ENCODE assay signal across 15 cellular contexts in genomic region chr16:11004957-11005610, GRCh38.
A peak's percentile ranks its signal among the peaks of the same experiment; 100 is the strongest.
DNase-seq lines count a peak whose midpoint lies in the region; ATAC-seq and TF ChIP-seq lines count a peak whose summit lies in the region.
"Had no signal": no experiment of that assay in that cellular context is flagged by ENCODE, and none has a peak within 500 bp of the region (broad histone marks: within the 10 kb centered on the region; RNA-seq: fewer than 3 reads in every experiment).

No MANE protein-coding gene starts in this region.

- H4K8ac ChIP-seq in IMR-90 (ENCODE audit: low read depth in 2 of 2, low read length in 2 of 2) (peak overlapping the region; percentile 93 to 100), mesendoderm (ENCODE audit: low read depth, low read length) (no peak overlapping the region)

- H2AK5ac ChIP-seq in IMR-90 (ENCODE audit: low read depth, low read length): peak overlapping the region; percentile 100
- no peak overlapping the region for H2AK5ac ChIP-seq in mesendoderm (ENCODE audit: low read length)

- H3K18ac ChIP-seq in IMR-90 (ENCODE audit: low read depth, low read length) (peak overlapping the region; percentile 100), mesendoderm (ENCODE audit: low read length) (peak overlapping the region; percentile 22)

- no peaks in the 10 kb centered on the region for H3K9me3 ChIP-seq in IMR-90 (ENCODE audit: control insufficient read depth, insufficient read depth, low read length)
- H3K9me3 ChIP-seq in breast epithelium: no peaks in the 10 kb centered on the region
- H3K9me3 ChIP-seq: right atrium auricular region had no signal

- H3K56ac ChIP-seq in IMR-90 (ENCODE audit: extremely low read depth, insufficient read depth, low read length) (peak overlapping the region; percentile 90), mesendoderm (ENCODE audit: low read length) (no peak overlapping the region)

- POLR2A ChIA-PET in IMR-90 (lab: Charles Lee; ENCODE audit: unreplicated experiment) (no interaction called here), HEK293T (lab: Yijun Ruan, JAX) (no interaction called here)

- intact Hi-C loops in IMR-90 (cut with micrococcal nuclease): no loop called here
- intact Hi-C loops in breast epithelium (cut with DNase I; ENCODE audit: low total_unique reads): no loop called here

- H2AK9ac ChIP-seq in IMR-90 (replicated peaks; ENCODE audit: low read depth, low read length, poor library complexity): peak overlapping the region; percentile 10

- H3K9me1 ChIP-seq in IMR-90 (ENCODE audit: insufficient read depth, low read length): peaks cover 28% of the 10 kb centered on the region; the same call in 1 of the 2 replicates

- peak overlapping the region; percentile 99; the same call in 2 of the 3 replicates for H2BK15ac ChIP-seq in IMR-90 (ENCODE audit: low read depth, low read length)
- H2BK15ac ChIP-seq in mesendoderm (replicated peaks; ENCODE audit: low read depth): no peak overlapping the region

- no peaks in the 10 kb centered on the region for H3K79me2 ChIP-seq in mesendoderm (ENCODE audit: control insufficient read depth, insufficient read depth, low read length)

- H3K27me3 ChIP-seq in IMR-90 (ENCODE audit: control insufficient read depth, insufficient read depth, low read length) (no peaks in the 10 kb centered on the region), breast epithelium (no peaks in the 10 kb centered on the region), mesendoderm (ENCODE audit: insufficient read depth, low read length, poor library complexity) (no peaks in the 10 kb centered on the region)
- H3K27me3 ChIP-seq: right atrium auricular region had no signal

- H3K23ac ChIP-seq in IMR-90 (ENCODE audit: low read depth, low read length) (peak overlapping the region; percentile 91), mesendoderm (ENCODE audit: low read length) (no peak overlapping the region)

- H2BK120ac ChIP-seq in IMR-90 (ENCODE audit: low read depth, low read length) (peak overlapping the region; percentile 97), mesendoderm (ENCODE audit: low read depth, low read length) (no peak overlapping the region)

- H3K4me3 ChIP-seq in IMR-90 (ENCODE audit: insufficient read depth, low read depth, low read length): no peak overlapping the region
- H3K4me3 ChIP-seq in breast epithelium: no peak overlapping the region
- no peak overlapping the region for H3K4me3 ChIP-seq in mesendoderm (ENCODE audit: low read length)
- H3K4me3 ChIP-seq: right atrium auricular region, SK-N-MC had no signal

- H3K4ac ChIP-seq in IMR-90 (ENCODE audit: low read depth, low read length) (peak overlapping the region; percentile 97), mesendoderm (ENCODE audit: low read depth, low read length) (no peak overlapping the region)

- H2AFZ ChIP-seq in IMR-90 (replicated peaks; ENCODE audit: low read length, poor library complexity): no peak overlapping the region

- H4K91ac ChIP-seq in IMR-90 (ENCODE audit: insufficient read depth, low read depth, low read length): peak overlapping the region; percentile 100

- H3K4me1 ChIP-seq in IMR-90 (ENCODE audit: control insufficient read depth, insufficient read depth, low read length): peaks cover 18% of the 10 kb centered on the region
- H3K4me1 ChIP-seq in breast epithelium: no peaks in the 10 kb centered on the region
- H3K4me1 ChIP-seq in mesendoderm (ENCODE audit: control insufficient read depth, low read depth, low read length): peaks cover 9% of the 10 kb centered on the region
- H3K4me1 ChIP-seq: right atrium auricular region had no signal

- dilution Hi-C loops in IMR-90 (cut with HindIII; ENCODE audit: low sequenced_read_pairs, unreplicated experiment): no loop called here

- TF ChIP-seq CTCF in IMR-90 (conservative IDR thresholded peaks at IDR 0.05; ENCODE audit: low read depth, low read length) (no peak), breast epithelium (IDR thresholded peaks at IDR 0.05) (no peak)

- H4K5ac ChIP-seq in IMR-90 (ENCODE audit: low read depth, low read length) (peak overlapping the region; percentile 99), mesendoderm (ENCODE audit: low read length) (no peak overlapping the region)

- BruUV-seq in IMR-90 (replicated peaks; lab: Mats Ljungman, UMichigan): no TSS peak

- peak overlapping the region; percentile 4; the same call in 1 of the 2 replicates for H3K4me2 ChIP-seq in IMR-90 (ENCODE audit: low read depth, low read length)
- H3K4me2 ChIP-seq in mesendoderm (ENCODE audit: low read length): no peak overlapping the region

- H2BK20ac ChIP-seq in IMR-90 (ENCODE audit: low read depth, low read length): peak overlapping the region; percentile 98

- 61% methylated on average over 3 of the region's 5 CpGs; no CpG with 5 or more reads in 1 of the 2 experiments for WGBS in IMR-90 (ENCODE audit: extremely low coverage in 2 of 2, insufficient read length in 1 of 2), 2 experiments
- no CpG with 5 or more reads among the region's 5 CpGs for WGBS in mesendoderm (ENCODE audit: extremely low coverage, insufficient coverage, low lambda C conversion rate)

- ATAC-seq in IMR-90 (ENCODE audit: low read depth) (peak; percentile 80), HG02970 (IDR thresholded peaks at IDR 0.05; ENCODE audit: low FRiP score, unreplicated experiment) (no peak), GM21717 (IDR thresholded peaks at IDR 0.05; ENCODE audit: unreplicated experiment) (no peak)

- H3K36me3 ChIP-seq in IMR-90 (ENCODE audit: control insufficient read depth, insufficient read depth, low read length): peaks cover 10% of the 10 kb centered on the region
- H3K36me3 ChIP-seq in breast epithelium: no peaks in the 10 kb centered on the region
- H3K36me3 ChIP-seq in mesendoderm (ENCODE audit: control insufficient read depth, insufficient read depth, low read length): no peaks in the 10 kb centered on the region
- H3K36me3 ChIP-seq: right atrium auricular region had no signal

- H3K9ac ChIP-seq in IMR-90 (ENCODE audit: low read depth, low read length): peak overlapping the region; percentile 80
- no peak overlapping the region for H3K9ac ChIP-seq in mesendoderm (ENCODE audit: low read length)

- peak; percentile 89 for DNase-seq in AG08395 (ENCODE audit: low spot score)
- DNase-seq in IMR-90: peak; percentile 81
- peak in 1 of 2 donors; percentile 37 for DNase-seq in breast epithelium (ENCODE audit: low spot score in 2 of 2)
- DNase-seq in mesendoderm: no peak
- DNase-seq in NCI-H1436 treated with DMSO at 0.1 percent for 48 hours (lab: John Stamatoyannopoulos, UW): no peak
- no peak for DNase-seq in HEK293T (ENCODE audit: extremely low spot score)
- DNase-seq: activated CD4-positive, alpha-beta T cell treated with anti-CD3 and anti-CD28 coated beads for 1 hour; activated naive CD4-positive, alpha-beta T cell treated with Interleukin-2 at 50 U/mL for 16 hours; NCI-H1048; NCI-H774 had no signal

- TF ChIP-seq RAD21 in IMR-90 (IDR thresholded peaks at IDR 0.05; ENCODE audit: low read length): no peak

- in situ Hi-C loops in IMR-90 (cut with MboI; ENCODE audit: low sequenced_read_pairs): no loop called here

- H4K20me1 ChIP-seq in IMR-90 (ENCODE audit: insufficient read depth, low read length): no peaks in the 10 kb centered on the region

- TF ChIP-seq POLR2A in IMR-90 (IDR thresholded peaks at IDR 0.05; ENCODE audit: low read depth, low read length): no peak
- no peak for TF ChIP-seq POLR2A in breast epithelium (IDR thresholded peaks at IDR 0.05)

- CTCF ChIA-PET in IMR-90 (lab: Yijun Ruan, JAX): interaction anchor here (0.6 kb wide), 1 partner anchor 763 kb away, joined by 6 read pairs; no protein-coding TSS in a partner anchor
- CTCF ChIA-PET in HEK293T (lab: Yijun Ruan, JAX): no interaction called here

- H2BK5ac ChIP-seq in IMR-90 (ENCODE audit: low read depth, low read length, poor library complexity, severe bottlenecking): peak overlapping the region; percentile 98
- no peak overlapping the region for H2BK5ac ChIP-seq in mesendoderm (ENCODE audit: low read length)

- peaks cover 20 to 42% of the 10 kb centered on the region in 2 experiments; a peak in 3 of 4 replicates for H3K79me1 ChIP-seq in IMR-90 (ENCODE audit: low read depth in 1 of 2, low read length in 2 of 2)
- H3K79me1 ChIP-seq in mesendoderm (ENCODE audit: low read length): no peaks in the 10 kb centered on the region

- H3K27ac ChIP-seq in IMR-90 (ENCODE audit: insufficient read depth, low read length) (peak overlapping the region; percentile 100), breast epithelium (peak overlapping the region; percentile 62 to 78), mesendoderm (ENCODE audit: low read depth, low read length) (no peak overlapping the region)
- H3K27ac ChIP-seq: C4-2B, right atrium auricular region, SK-N-MC had no signal

- H3K14ac ChIP-seq in IMR-90 (replicated peaks; ENCODE audit: low read depth, low read length): peak overlapping the region; percentile 92

TF ChIP-seq in IMR-90, 13 proteins besides CTCF, POLR2A, EP300 and RAD21 (continues in another document):
- TF ChIP-seq CHD1 (IDR thresholded peaks at IDR 0.05; ENCODE audit: low read depth, low read length): no peak
- TF ChIP-seq FOS (IDR thresholded peaks at IDR 0.05; ENCODE audit: low read depth, low read length): peak; percentile 44; the same call in 1 of the 2 replicates
- TF ChIP-seq NFE2L2 (IDR thresholded peaks at IDR 0.05; ENCODE audit: low read depth, low read length): no peak
- TF ChIP-seq, protein P1, sequence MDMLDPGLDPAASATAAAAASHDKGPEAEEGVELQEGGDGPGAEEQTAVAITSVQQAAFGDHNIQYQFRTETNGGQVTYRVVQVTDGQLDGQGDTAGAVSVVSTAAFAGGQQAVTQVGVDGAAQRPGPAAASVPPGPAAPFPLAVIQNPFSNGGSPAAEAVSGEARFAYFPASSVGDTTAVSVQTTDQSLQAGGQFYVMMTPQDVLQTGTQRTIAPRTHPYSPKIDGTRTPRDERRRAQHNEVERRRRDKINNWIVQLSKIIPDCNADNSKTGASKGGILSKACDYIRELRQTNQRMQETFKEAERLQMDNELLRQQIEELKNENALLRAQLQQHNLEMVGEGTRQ (IDR thresholded peaks at IDR 0.05; ENCODE audit: low read depth, low read length): no peak
- no peak for TF ChIP-seq MAZ (IDR thresholded peaks at IDR 0.05; ENCODE audit: borderline replicate concordance, low read depth, low read length)

TF ChIP-seq in HEK293T, 16 proteins besides CTCF, POLR2A, EP300 and RAD21:
- no peak for TF ChIP-seq TARDBP (IDR thresholded peaks at IDR 0.05)
- no peak for TF ChIP-seq L3MBTL2 (conservative IDR thresholded peaks at IDR 0.05)
- TF ChIP-seq SUZ12 (IDR thresholded peaks at IDR 0.05): no peak
- no peak for TF ChIP-seq ELF4 (IDR thresholded peaks at IDR 0.05)
- TF ChIP-seq FOXA1 (IDR thresholded peaks at IDR 0.05): no peak
- TF ChIP-seq ARNT (IDR thresholded peaks at IDR 0.05): no peak
- no peak for TF ChIP-seq NFRKB (IDR thresholded peaks at IDR 0.05)
- no peak for TF ChIP-seq SP1 (IDR thresholded peaks at IDR 0.05)

Comparison
In these comparisons a context has a peak if more than half of its experiments do, and no peak if none do; other contexts are left out.
1. DNase-seq: peak in AG08395 (single experiment) and IMR-90 (single experiment); none in mesendoderm (single experiment), NCI-H1436 treated with DMSO at 0.1 percent for 48 hours (single experiment) and HEK293T (single experiment).